In the genomic region with DNA sequence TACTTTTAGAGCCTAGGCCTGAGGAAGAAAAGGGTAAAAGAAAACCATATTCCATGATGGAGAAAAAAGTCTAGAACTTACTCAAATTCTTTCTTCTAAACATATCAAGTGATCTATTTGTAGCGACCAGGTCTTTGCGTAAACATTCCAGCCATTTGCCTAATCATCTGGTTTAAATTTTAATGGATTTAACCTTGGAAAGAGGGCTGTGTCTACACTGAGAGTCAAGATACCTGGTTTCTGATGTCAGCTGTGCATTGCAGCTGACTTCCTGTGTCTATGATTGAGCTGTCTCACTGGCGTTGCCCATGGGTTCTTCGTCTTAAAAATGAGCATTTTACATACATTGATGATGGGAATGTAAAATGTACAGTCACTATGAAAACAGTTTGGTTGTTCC, we compare ENCODE assay signal across 13 cellular contexts. TPM values are rescaled to one million over a fixed set of nuclear protein-coding genes. Genes with fewer than 3 reads are reported as not detected.
DNase-seq lines count a peak whose midpoint lies in the region; ATAC-seq, FAIRE-seq and TF ChIP-seq lines count a peak whose summit lies in the region.
"Had no signal": no experiment of that assay in that cellular context is flagged by ENCODE, and none has a peak within 500 bp of the region (broad histone marks: within the 10 kb centered on the region; RNA-seq: fewer than 3 reads in every experiment).

No MANE protein-coding gene starts in this region.

- WGBS in liver, result 36% methylated on average over 4 of the region's 4 CpGs

- H3K9me3 Mint-ChIP-seq in WTC11, result no peaks in the 10 kb centered on the region
- H3K9me3 Mint-ChIP-seq in CD8-positive, alpha-beta memory T cell, result no peaks in the 10 kb centered on the region
- H3K9me3 Mint-ChIP-seq: CD14-positive monocyte; CD8-positive, alpha-beta T cell; IgD-negative memory B cell had no signal

- H3K36me3 Mint-ChIP-seq in WTC11, result no peaks in the 10 kb centered on the region
- H3K36me3 Mint-ChIP-seq in CD8-positive, alpha-beta memory T cell, result no peaks in the 10 kb centered on the region
- H3K36me3 Mint-ChIP-seq: CD14-positive monocyte; CD8-positive, alpha-beta T cell; IgD-negative memory B cell had no signal

- H3K27me3 Mint-ChIP-seq in WTC11 (ENCODE audit: low read depth), result no peaks in the 10 kb centered on the region
- no peaks in the 10 kb centered on the region for H3K27me3 Mint-ChIP-seq in CD8-positive, alpha-beta memory T cell

- peak overlapping the region in 1 of 2 donors; percentile 51 for H3K9ac ChIP-seq in liver (ENCODE audit: low read depth in 1 of 2, low read length in 2 of 2)

- no peak overlapping the region for H3K4me3 Mint-ChIP-seq in WTC11
- H3K4me3 Mint-ChIP-seq in CD8-positive, alpha-beta memory T cell, result no peak overlapping the region
- H3K4me3 Mint-ChIP-seq: CD14-positive monocyte; CD8-positive, alpha-beta T cell; IgD-negative memory B cell had no signal

- POLR2A ChIA-PET in WTC11 (lab: Charles Lee), result interaction anchor here (0.6 kb wide), 1 partner anchor 151 kb away, joined by 3 read pairs; no protein-coding TSS in a partner anchor
- POLR2A ChIA-PET in CD8-positive, alpha-beta memory T cell (lab: Charles Lee), result no interaction called here

- H3K27ac ChIP-seq in liver (ENCODE audit: low read depth in 1 of 2, low read length in 2 of 2), result peak overlapping the region; percentile 75 to 90
- no peak overlapping the region for H3K27ac ChIP-seq in CD8-positive, alpha-beta memory T cell (ENCODE audit: low read depth, low read length)

- no peak overlapping the region for H3K4me3 ChIP-seq in liver (ENCODE audit: low read depth in 1 of 3, low read length in 3 of 3)
- H3K4me3 ChIP-seq in CD8-positive, alpha-beta memory T cell (ENCODE audit: low read length), result no peak overlapping the region
- H3K4me3 ChIP-seq: GM12878, HAP-1 had no signal

- FAIRE-seq in GM12891 (lab: Jason Lieb, UNC), result peak; percentile 13
- FAIRE-seq: GM12878, H1 had no signal

- no peaks in the 10 kb centered on the region for H3K27me3 ChIP-seq in liver (ENCODE audit: control insufficient read depth in 4 of 4, insufficient read depth in 4 of 4, low read length in 3 of 4)
- no peaks in the 10 kb centered on the region for H3K27me3 ChIP-seq in CD8-positive, alpha-beta memory T cell (ENCODE audit: insufficient read depth, low read length, poor library complexity, severe bottlenecking)

- no peak for ATAC-seq in WTC11
- ATAC-seq: CD8-positive, alpha-beta T cell; GM12878 had no signal

- CTCF ChIA-PET in WTC11 (lab: Charles Lee), result interaction anchor here (1.2 to 2.5 kb wide), 2 partner anchors 72 to 204 kb away, joined by 3 to 8 read pairs; no protein-coding TSS in a partner anchor
- CTCF ChIA-PET in CD8-positive, alpha-beta memory T cell (lab: Charles Lee), result interaction anchor here (1.4 kb wide), 1 partner anchor 9 kb away, joined by 4 read pairs; no protein-coding TSS in a partner anchor

- no peaks in the 10 kb centered on the region for H3K36me3 ChIP-seq in liver (ENCODE audit: control insufficient read depth in 4 of 4, insufficient read depth in 3 of 4, low read depth in 1 of 4, low read length in 3 of 4)
- no peaks in the 10 kb centered on the region for H3K36me3 ChIP-seq in CD8-positive, alpha-beta memory T cell (ENCODE audit: insufficient read depth, low read length)
- H3K36me3 ChIP-seq: HAP-1 had no signal

- H3K4me1 Mint-ChIP-seq in WTC11, result no peaks in the 10 kb centered on the region; the same call in 1 of the 2 replicates
- peaks cover 33 to 55% (median 47%) of the 10 kb centered on the region in 3 donors for H3K4me1 Mint-ChIP-seq in CD8-positive, alpha-beta memory T cell

- peaks cover 3 to 37% (median 28%) of the 10 kb centered on the region in 4 donors for H3K4me1 ChIP-seq in liver (ENCODE audit: control insufficient read depth in 4 of 4, insufficient read depth in 4 of 4, low read length in 3 of 4)
- peaks cover 36% of the 10 kb centered on the region for H3K4me1 ChIP-seq in CD8-positive, alpha-beta memory T cell (ENCODE audit: insufficient read depth, low read length)

- no peak overlapping the region for H3K27ac Mint-ChIP-seq in WTC11
- H3K27ac Mint-ChIP-seq in CD8-positive, alpha-beta memory T cell, result no peak overlapping the region
- H3K27ac Mint-ChIP-seq: CD14-positive monocyte; CD8-positive, alpha-beta T cell; IgD-negative memory B cell had no signal

- TF ChIP-seq RAD21 in liver (IDR thresholded peaks at IDR 0.05), result peak; percentile 38 to 48

- TF ChIP-seq POLR2A in GM12891 (IDR thresholded peaks at IDR 0.05; ENCODE audit: low read depth, low read length), result no peak

- H3K9me3 ChIP-seq in liver (ENCODE audit: control insufficient read depth in 4 of 4, low read length in 3 of 4), result no peaks in the 10 kb centered on the region
- H3K9me3 ChIP-seq in CD8-positive, alpha-beta memory T cell (ENCODE audit: low read length), result no peaks in the 10 kb centered on the region
- H3K9me3 ChIP-seq: HAP-1 had no signal

- TF ChIP-seq CTCF in WTC11 (IDR thresholded peaks at IDR 0.05), result no peak
- no peak for TF ChIP-seq CTCF in liver (IDR thresholded peaks at IDR 0.05; ENCODE audit: low read depth, low read length, missing input control)
- no peak for TF ChIP-seq CTCF in GM20000 (IDR thresholded peaks at IDR 0.05; ENCODE audit: extremely low read depth, missing control alignments)

- DNase-seq in GM12891 (ENCODE audit: insufficient read length, low spot score) (no peak), WTC11 (ENCODE audit: low spot score) (no peak), renal cortical epithelial cell (ENCODE audit: low read depth) (peak; percentile 35), GM20000 (ENCODE audit: low spot score) (no peak), NCI-H1417 (lab: John Stamatoyannopoulos, UW) (no peak)
- DNase-seq in CD8-positive, alpha-beta memory T cell, result no peak
- DNase-seq: CD8-positive, alpha-beta T cell had no signal

TF ChIP-seq in GM12891, 5 proteins besides CTCF, POLR2A, EP300 and RAD21:
- no peak for TF ChIP-seq POLR2AphosphoS5 (IDR thresholded peaks at IDR 0.05; ENCODE audit: low read depth, low read length)
- no peak for TF ChIP-seq POU2F2 (IDR thresholded peaks at IDR 0.05; ENCODE audit: low read depth, low read length)
- TF ChIP-seq SPI1 (IDR thresholded peaks at IDR 0.05; ENCODE audit: low read depth, low read length), result no peak
- TF ChIP-seq TAF1 (IDR thresholded peaks at IDR 0.05; ENCODE audit: low read depth, low read length), result no peak
- no peak for TF ChIP-seq PAX5 (IDR thresholded peaks at IDR 0.05; ENCODE audit: insufficient read depth, low read length, severe bottlenecking)

TF ChIP-seq in WTC11, 78 proteins besides CTCF, POLR2A, EP300 and RAD21:
- TF ChIP-seq MYBL2 (CRISPR knock-in tag; IDR thresholded peaks at IDR 0.05) (no peak), GABPB1 (CRISPR knock-in tag; IDR thresholded peaks at IDR 0.05) (peak; percentile 72; the same call in 1 of the 2 replicates), NR2C2 (CRISPR knock-in tag; IDR thresholded peaks at IDR 0.05) (no peak), ZNF232 (CRISPR knock-in tag; IDR thresholded peaks at IDR 0.05) (no peak)
- TF ChIP-seq, protein P1, sequence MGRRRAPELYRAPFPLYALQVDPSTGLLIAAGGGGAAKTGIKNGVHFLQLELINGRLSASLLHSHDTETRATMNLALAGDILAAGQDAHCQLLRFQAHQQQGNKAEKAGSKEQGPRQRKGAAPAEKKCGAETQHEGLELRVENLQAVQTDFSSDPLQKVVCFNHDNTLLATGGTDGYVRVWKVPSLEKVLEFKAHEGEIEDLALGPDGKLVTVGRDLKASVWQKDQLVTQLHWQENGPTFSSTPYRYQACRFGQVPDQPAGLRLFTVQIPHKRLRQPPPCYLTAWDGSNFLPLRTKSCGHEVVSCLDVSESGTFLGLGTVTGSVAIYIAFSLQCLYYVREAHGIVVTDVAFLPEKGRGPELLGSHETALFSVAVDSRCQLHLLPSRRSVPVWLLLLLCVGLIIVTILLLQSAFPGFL (CRISPR knock-in tag; IDR thresholded peaks at IDR 0.05; ENCODE audit: borderline replicate concordance), result no peak

TF ChIP-seq in liver, 16 proteins besides CTCF, POLR2A, EP300 and RAD21 (continues in another document):
- TF ChIP-seq YY1 (IDR thresholded peaks at IDR 0.05), result peak; percentile 94
- TF ChIP-seq HNF4A (conservative IDR thresholded peaks at IDR 0.05), result peak; percentile 74 to 77
- TF ChIP-seq JUND (IDR thresholded peaks at IDR 0.05), result peak; percentile 56 to 60
- TF ChIP-seq, protein P2, sequence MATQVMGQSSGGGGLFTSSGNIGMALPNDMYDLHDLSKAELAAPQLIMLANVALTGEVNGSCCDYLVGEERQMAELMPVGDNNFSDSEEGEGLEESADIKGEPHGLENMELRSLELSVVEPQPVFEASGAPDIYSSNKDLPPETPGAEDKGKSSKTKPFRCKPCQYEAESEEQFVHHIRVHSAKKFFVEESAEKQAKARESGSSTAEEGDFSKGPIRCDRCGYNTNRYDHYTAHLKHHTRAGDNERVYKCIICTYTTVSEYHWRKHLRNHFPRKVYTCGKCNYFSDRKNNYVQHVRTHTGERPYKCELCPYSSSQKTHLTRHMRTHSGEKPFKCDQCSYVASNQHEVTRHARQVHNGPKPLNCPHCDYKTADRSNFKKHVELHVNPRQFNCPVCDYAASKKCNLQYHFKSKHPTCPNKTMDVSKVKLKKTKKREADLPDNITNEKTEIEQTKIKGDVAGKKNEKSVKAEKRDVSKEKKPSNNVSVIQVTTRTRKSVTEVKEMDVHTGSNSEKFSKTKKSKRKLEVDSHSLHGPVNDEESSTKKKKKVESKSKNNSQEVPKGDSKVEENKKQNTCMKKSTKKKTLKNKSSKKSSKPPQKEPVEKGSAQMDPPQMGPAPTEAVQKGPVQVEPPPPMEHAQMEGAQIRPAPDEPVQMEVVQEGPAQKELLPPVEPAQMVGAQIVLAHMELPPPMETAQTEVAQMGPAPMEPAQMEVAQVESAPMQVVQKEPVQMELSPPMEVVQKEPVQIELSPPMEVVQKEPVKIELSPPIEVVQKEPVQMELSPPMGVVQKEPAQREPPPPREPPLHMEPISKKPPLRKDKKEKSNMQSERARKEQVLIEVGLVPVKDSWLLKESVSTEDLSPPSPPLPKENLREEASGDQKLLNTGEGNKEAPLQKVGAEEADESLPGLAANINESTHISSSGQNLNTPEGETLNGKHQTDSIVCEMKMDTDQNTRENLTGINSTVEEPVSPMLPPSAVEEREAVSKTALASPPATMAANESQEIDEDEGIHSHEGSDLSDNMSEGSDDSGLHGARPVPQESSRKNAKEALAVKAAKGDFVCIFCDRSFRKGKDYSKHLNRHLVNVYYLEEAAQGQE (IDR thresholded peaks at IDR 0.05), result peak; percentile 85
- TF ChIP-seq NR2F2 (IDR thresholded peaks at IDR 0.05), result peak; percentile 33
- no peak for TF ChIP-seq EGR1 (IDR thresholded peaks at IDR 0.05; ENCODE audit: low read depth in 2 of 2)
- peak; percentile 77 to 83 for TF ChIP-seq RXRA (IDR thresholded peaks at IDR 0.05)
- TF ChIP-seq HNF4G (IDR thresholded peaks at IDR 0.05), result no peak

RNA-seq across cellular contexts. Expression of a gene that starts 10.0 kb away (rescaled TPM):
- polyA plus RNA-seq in GM12891 (2012; ENCODE audit: low read depth, missing spikeins), result 62.2 TPM
- total RNA-seq in WTC11 (2021) (102 to 116 TPM (median 114 TPM) in 3 replicates), liver (100 to 1,000 TPM; 105 to 140 TPM), renal cortical epithelial cell (245 and 332 TPM in 2 replicates)
- 100 to 1,000 TPM; 101 to 109 TPM for polyA plus RNA-seq in liver
- 100 to 1,000 TPM; 257 to 259 TPM for total RNA-seq in CD8-positive, alpha-beta memory T cell
- polyA plus RNA-seq in CD8-positive, alpha-beta memory T cell, result 491 TPM
